In the genomic region with DNA sequence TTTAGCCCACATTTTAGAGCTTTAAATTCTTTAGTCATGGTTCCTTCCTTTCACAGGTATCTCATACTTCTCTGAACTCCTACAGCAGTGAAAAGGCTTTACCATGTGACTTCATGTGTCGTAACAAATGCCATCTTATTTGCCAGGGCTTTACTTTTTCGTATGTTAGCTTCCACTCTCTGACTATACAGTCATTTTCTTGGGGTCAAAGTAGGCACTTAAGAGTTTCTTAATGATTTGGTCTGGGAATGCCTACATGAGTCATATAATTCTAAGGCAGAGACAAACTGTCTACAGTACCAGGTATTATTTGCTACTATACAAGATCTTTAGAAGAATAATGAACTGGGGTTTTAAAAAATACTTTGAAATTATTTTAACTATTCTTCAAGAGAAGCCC, we compare ENCODE assay signal across 14 cellular contexts. TPM values are rescaled to one million over a fixed set of nuclear protein-coding genes. Genes with fewer than 3 reads are reported as not detected.
DNase-seq lines count a peak whose midpoint lies in the region; ATAC-seq and TF ChIP-seq lines count a peak whose summit lies in the region.
"Had no signal": no experiment of that assay in that cellular context is flagged by ENCODE, and none has a peak within 500 bp of the region (broad histone marks: within the 10 kb centered on the region; RNA-seq: fewer than 3 reads in every experiment).

No MANE protein-coding gene starts in this region.

- TF ChIP-seq POLR2A in NB4 (IDR thresholded peaks at IDR 0.05; ENCODE audit: extremely low read depth, insufficient read length): no peak

- H3K9me3 ChIP-seq in GM23248 (ENCODE audit: low read depth) (no peaks in the 10 kb centered on the region), HAP-1 (no peaks in the 10 kb centered on the region), PC-3 (ENCODE audit: low read length) (no peaks in the 10 kb centered on the region)
- H3K9me3 ChIP-seq: colonic mucosa had no signal

- H3K27me3 ChIP-seq in GM23248 (replicated peaks; ENCODE audit: insufficient read depth) (no peaks in the 10 kb centered on the region), rectal smooth muscle tissue (ENCODE audit: control insufficient read depth, insufficient read depth, low read length) (no peaks in the 10 kb centered on the region), HAP-1 (ENCODE audit: low read depth) (no peaks in the 10 kb centered on the region), PC-3 (ENCODE audit: low read length) (no peaks in the 10 kb centered on the region)
- H3K27me3 ChIP-seq: colonic mucosa had no signal

- peaks cover 98% of the 10 kb centered on the region for H3K79me2 ChIP-seq in GM23248 (ENCODE audit: insufficient read depth)
- peaks cover 5% of the 10 kb centered on the region for H3K79me2 ChIP-seq in PC-3 (ENCODE audit: low read length)

- in situ Hi-C loops in GM23248 (cut with MboI): no loop called here
- in situ Hi-C loops in HAP-1 (cut with MboI; ENCODE audit: low sequenced_read_pairs): no loop called here

- 56 to 61% methylated on average over 2 of the region's 2 CpGs for WGBS in GM23248 (ENCODE audit: low coverage in 1 of 2, low lambda C conversion rate in 2 of 2, missing lambda C conversion rate in 2 of 2), 2 experiments

- H3K4me2 ChIP-seq in GM23248 (ENCODE audit: unreplicated experiment): no peak overlapping the region
- no peak overlapping the region for H3K4me2 ChIP-seq in PC-3 (ENCODE audit: low read length)

- TF ChIP-seq CTCF in NB4 (IDR thresholded peaks at IDR 0.05; ENCODE audit: low read depth, low read length): no peak
- TF ChIP-seq CTCF in epithelial cell of proximal tubule (conservative IDR thresholded peaks at IDR 0.05; ENCODE audit: low read depth, low read length): no peak
- no peak for TF ChIP-seq CTCF in PC-3 (conservative IDR thresholded peaks at IDR 0.05; ENCODE audit: low read depth, low read length)

- H3F3A ChIP-seq in GM23248 (ENCODE audit: insufficient read depth) (peaks cover 34% of the 10 kb centered on the region), PC-3 (ENCODE audit: low read length, unreplicated experiment) (no peaks in the 10 kb centered on the region)

- DNase-seq in GM23248 (peak; percentile 62), NB4 (ENCODE audit: low read depth) (peak; percentile 16), epithelial cell of proximal tubule (ENCODE audit: low read depth) (peak; percentile 39), AG08396 (ENCODE audit: low spot score) (no peak), HAP-1 (ENCODE audit: low spot score in 2 of 2) (no peak), PC-3 (no peak)
- DNase-seq: activated naive CD8-positive, alpha-beta T cell treated with anti-CD3 and anti-CD28 coated beads, Interleukin-2, amount 10 ng/mL, durations not matched to agents 7 days and 5 days; colonic mucosa; NCI-H1092 treated with DMSO at 0.1 percent for 48 hours; NCI-H345 had no signal

- H3K9me2 ChIP-seq in GM23248 (ENCODE audit: insufficient read depth): no peaks in the 10 kb centered on the region
- H3K9me2 ChIP-seq in PC-3 (replicated peaks; ENCODE audit: low read length): no peaks in the 10 kb centered on the region

- ATAC-seq in PC-3: no peak
- ATAC-seq in GM21619 (IDR thresholded peaks at IDR 0.05; ENCODE audit: unreplicated experiment): no peak
- ATAC-seq: HCT116 had no signal

- H4K20me1 ChIP-seq in GM23248 (ENCODE audit: insufficient read depth) (no peaks in the 10 kb centered on the region), PC-3 (ENCODE audit: low read length) (no peaks in the 10 kb centered on the region)

- CTCF ChIA-PET in PC-3 (lab: Charles Lee): no interaction called here

- H3K4me3 ChIP-seq in GM23248: no peak overlapping the region
- H3K4me3 ChIP-seq in NB4 (ENCODE audit: low read depth, low read length): no peak overlapping the region
- H3K4me3 ChIP-seq in epithelial cell of proximal tubule (ENCODE audit: low read depth, low read length): no peak overlapping the region
- no peak overlapping the region for H3K4me3 ChIP-seq in rectal smooth muscle tissue (ENCODE audit: low read length)
- no peak overlapping the region for H3K4me3 ChIP-seq in HAP-1
- H3K4me3 ChIP-seq in PC-3 (ENCODE audit: low read length): no peak overlapping the region
- H3K4me3 ChIP-seq: colonic mucosa had no signal

- BruUV-seq in PC-3 (replicated peaks; lab: Mats Ljungman, UMichigan): no TSS peak

- H2AFZ ChIP-seq in GM23248 (no peak overlapping the region), PC-3 (ENCODE audit: low read length) (no peak overlapping the region)

- H3K4me1 ChIP-seq in GM23248 (ENCODE audit: insufficient read depth) (peaks cover 32% of the 10 kb centered on the region), rectal smooth muscle tissue (ENCODE audit: control insufficient read depth, insufficient read depth, low read length) (peaks cover 22% of the 10 kb centered on the region), HAP-1 (peaks cover 17% of the 10 kb centered on the region), PC-3 (ENCODE audit: insufficient read depth, low read length) (no peaks in the 10 kb centered on the region)
- H3K4me1 ChIP-seq: colonic mucosa had no signal

- H3K27ac ChIP-seq in GM23248: peak overlapping the region; percentile 17
- H3K27ac ChIP-seq in rectal smooth muscle tissue (ENCODE audit: low read depth, low read length): peak overlapping the region; percentile 12
- no peak overlapping the region for H3K27ac ChIP-seq in PC-3 (ENCODE audit: low read length)
- H3K27ac ChIP-seq: colonic mucosa, VCaP had no signal

- H3K9ac ChIP-seq in GM23248 (no peak overlapping the region), rectal smooth muscle tissue (ENCODE audit: low read length) (no peak overlapping the region), PC-3 (ENCODE audit: low read length) (no peak overlapping the region)

- POLR2A ChIA-PET in PC-3 (lab: Charles Lee; ENCODE audit: unreplicated experiment): no interaction called here

- intact Hi-C loops in PC-3 (cut with micrococcal nuclease): no loop called here

- H3K36me3 ChIP-seq in GM23248 (ENCODE audit: low read depth) (0 out of 2 replicates have a peak, but pooled peaks cover 4% of the 10 kb centered on the region), rectal smooth muscle tissue (ENCODE audit: control insufficient read depth, insufficient read depth, low read length) (peaks cover 3% of the 10 kb centered on the region), HAP-1 (replicated peaks) (no peaks in the 10 kb centered on the region; the same call in 1 of the 2 replicates), PC-3 (ENCODE audit: low read depth, low read length) (no peaks in the 10 kb centered on the region)
- H3K36me3 ChIP-seq: colonic mucosa had no signal

RNA-seq across cellular contexts. Expression of gene RAB23, which starts 15.0 kb away (rescaled TPM):
- 78.6 and 81.7 TPM in 2 replicates for total RNA-seq in GM23248 (2014; rRNA removed; shearing (Covaris generic))
- 46.9 and 49.1 TPM in 2 replicates for polyA plus RNA-seq in GM23248 (2016; fragmentation: Nextera tagmentation; extraction: Ambion mirVana)
- total RNA-seq in epithelial cell of proximal tubule (10.2 and 14.8 TPM in 2 replicates), PC-3 (2014; rRNA removed) (8.2 and 11.2 TPM in 2 replicates)

RNA-seq across cellular contexts. Expression of gene BAG2, which starts 35.0 kb away (rescaled TPM):
- 32.1 and 33.4 TPM in 2 replicates for total RNA-seq in GM23248 (2014; rRNA removed; shearing (Covaris generic))
- polyA plus RNA-seq in GM23248 (2016; fragmentation: Nextera tagmentation; extraction: Ambion mirVana): 40.1 and 40.4 TPM in 2 replicates
- 8.2 and 20.4 TPM in 2 replicates for total RNA-seq in epithelial cell of proximal tubule
- total RNA-seq in PC-3 (2014; rRNA removed): 8.9 and 10.4 TPM in 2 replicates

Comparison
In these comparisons a context has a peak if more than half of its experiments do, and no peak if none do; other contexts are left out.
1. DNase-seq: peak in GM23248 (single experiment), NB4 (single experiment) and epithelial cell of proximal tubule (single experiment); none in AG08396 (single experiment), HAP-1 (0 of 2) and PC-3 (single experiment).